In genomic region chr5:73506459-73506955, GRCh38 we compare ENCODE assay signal across 1 cellular context.
TF ChIP-seq lines count a peak whose summit lies in the region.

No MANE protein-coding gene starts in this region.

TF ChIP-seq in IMR-90, 13 proteins besides CTCF, POLR2A, EP300 and RAD21 (continued from another document):
- TF ChIP-seq USF2 (IDR thresholded peaks at IDR 0.05; ENCODE audit: low read depth, low read length) (no peak), CHD1 (IDR thresholded peaks at IDR 0.05; ENCODE audit: low read depth, low read length) (no peak)
